In the genomic region with DNA sequence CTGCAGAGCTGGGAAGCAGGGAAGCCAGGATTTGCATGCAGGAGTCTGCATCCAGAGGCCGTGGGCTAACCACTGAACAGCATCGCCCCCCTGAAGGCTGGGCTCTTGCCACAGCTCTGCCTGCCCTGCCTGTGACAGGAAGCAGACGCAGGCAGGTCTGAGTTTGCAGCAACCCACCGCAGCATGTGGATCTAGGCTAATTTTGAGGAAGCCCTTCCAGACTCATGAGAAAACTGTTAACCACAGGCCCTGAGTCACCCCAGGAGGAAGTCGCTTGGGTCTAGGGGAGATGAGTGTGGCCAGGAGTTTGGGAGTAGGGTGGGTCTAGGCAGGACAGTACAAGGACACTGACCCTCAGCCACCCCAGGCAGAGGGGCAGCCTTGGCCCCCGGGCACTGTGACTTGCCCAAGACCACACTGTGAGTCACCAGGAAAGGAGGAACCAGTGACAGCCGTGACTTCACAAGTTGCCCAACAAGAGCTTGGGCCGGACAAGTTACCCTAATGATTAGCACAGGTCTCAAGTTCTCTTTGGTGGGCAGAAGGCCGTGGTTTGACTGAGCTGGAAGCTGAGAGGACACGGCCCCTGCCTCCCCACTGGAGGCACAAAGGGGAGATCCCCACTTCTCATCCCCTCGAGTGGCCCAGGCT, we compare ENCODE assay signal across 8 cellular contexts. TPM values are rescaled to one million over a fixed set of nuclear protein-coding genes. Genes with fewer than 3 reads are reported as not detected.
DNase-seq lines count a peak whose midpoint lies in the region; ATAC-seq and TF ChIP-seq lines count a peak whose summit lies in the region.

No MANE protein-coding gene starts in this region.

- peak overlapping the region; percentile 73 for H4K91ac ChIP-seq in trophoblast cell (ENCODE audit: low read depth, low read length)

- TF ChIP-seq CTCF in OCI-LY1 (IDR thresholded peaks at IDR 0.05; ENCODE audit: low read length): no peak

- H3K27me3 ChIP-seq in OCI-LY1 (ENCODE audit: insufficient read depth, low read length) (peaks cover 5% of the 10 kb centered on the region; the same call in 1 of the 2 replicates), trophoblast cell (ENCODE audit: insufficient read depth, low read length) (no peaks in the 10 kb centered on the region)

- DNase-seq in EH (ENCODE audit: low read depth) (peak; percentile 93), fibroblast of peridontal ligament (ENCODE audit: extremely low read depth) (peak; percentile 78), trophoblast cell (peak; percentile 55 to 59), NCI-H2196 (lab: John Stamatoyannopoulos, UW; ENCODE audit: unreplicated experiment) (no peak)
- peak; percentile 71 to 74 for DNase-seq in activated T-cell treated with anti-CD3 and anti-CD28 coated beads, Interleukin-2, amount 50 U/mL, for 72 hours

- no peak overlapping the region for H4K12ac ChIP-seq in trophoblast cell (ENCODE audit: low read depth, low read length)

- H3K27ac ChIP-seq in OCI-LY1 (ENCODE audit: low read depth, low read length, poor library complexity, severe bottlenecking) (peak overlapping the region; percentile 86), trophoblast cell (ENCODE audit: low read depth, low read length) (no peak overlapping the region)

- ATAC-seq in activated T-cell treated with anti-CD3 and anti-CD28 coated beads, Interleukin-2, amount 50 U/mL, for 72 hours (replicated peaks in 1 of 2): peak; percentile 64 to 68
- ATAC-seq in HG03460 (IDR thresholded peaks at IDR 0.05; ENCODE audit: unreplicated experiment): no peak
- no peak for ATAC-seq in HG02885 (IDR thresholded peaks at IDR 0.05; ENCODE audit: poor library complexity, unreplicated experiment)

- peak overlapping the region; percentile 81 for H2BK12ac ChIP-seq in trophoblast cell (ENCODE audit: low read length)

- H2AK5ac ChIP-seq in trophoblast cell (ENCODE audit: low read length): peak overlapping the region; percentile 22

- peak overlapping the region; percentile 66 for H3K4me3 ChIP-seq in OCI-LY1 (ENCODE audit: low read depth, low read length, poor library complexity, severe bottlenecking)
- no peak overlapping the region for H3K4me3 ChIP-seq in trophoblast cell (ENCODE audit: low read depth, low read length)

- peak overlapping the region; percentile 29 for H2BK5ac ChIP-seq in trophoblast cell (ENCODE audit: low read depth, low read length, poor library complexity)

- H3K9me3 ChIP-seq in OCI-LY1 (ENCODE audit: low read length) (no peaks in the 10 kb centered on the region), trophoblast cell (ENCODE audit: insufficient read depth, low read depth, low read length) (peaks cover 3% of the 10 kb centered on the region)

- H3K36me3 ChIP-seq in OCI-LY1 (ENCODE audit: insufficient read depth, low read length) (no peaks in the 10 kb centered on the region), trophoblast cell (ENCODE audit: control insufficient read depth in 1 of 2, insufficient read depth in 2 of 2, low read length in 2 of 2) (no peaks in the 10 kb centered on the region)

- peak overlapping the region; percentile 40 for H4K8ac ChIP-seq in trophoblast cell (ENCODE audit: low read depth, low read length)

- peak overlapping the region; percentile 36 for H3K18ac ChIP-seq in trophoblast cell (ENCODE audit: low read length)

- H3K79me2 ChIP-seq in OCI-LY1 (ENCODE audit: insufficient read depth, low read length): no peaks in the 10 kb centered on the region
- H3K79me2 ChIP-seq in trophoblast cell (ENCODE audit: control insufficient read depth, insufficient read depth, low read length, poor library complexity): no peaks in the 10 kb centered on the region

- H3K36me3 Mint-ChIP-seq in activated T-cell treated with anti-CD3 and anti-CD28 coated beads, Interleukin-2, amount 50 U/mL, for 72 hours (ENCODE audit: insufficient read depth in 2 of 2): peaks cover 2 to 12% of the 10 kb centered on the region in 2 donors

- no peaks in the 10 kb centered on the region for H3K27me3 Mint-ChIP-seq in activated T-cell treated with anti-CD3 and anti-CD28 coated beads, Interleukin-2, amount 50 U/mL, for 72 hours (ENCODE audit: low read depth)

- WGBS in trophoblast cell (ENCODE audit: extremely low coverage, insufficient coverage, insufficient read length): no CpG with 5 or more reads among the region's 11 CpGs

- peak overlapping the region; percentile 69 for H3K4me2 ChIP-seq in OCI-LY1 (ENCODE audit: low read length)
- no peak overlapping the region for H3K4me2 ChIP-seq in trophoblast cell (ENCODE audit: low read length)

- H3K27ac Mint-ChIP-seq in activated T-cell treated with anti-CD3 and anti-CD28 coated beads, Interleukin-2, amount 50 U/mL, for 72 hours: peak overlapping the region; percentile 96

- H3K23ac ChIP-seq in trophoblast cell (ENCODE audit: low read length): no peak overlapping the region

- H4K20me1 ChIP-seq in OCI-LY1 (ENCODE audit: insufficient read depth, low read length): no peaks in the 10 kb centered on the region

- H3K9ac ChIP-seq in OCI-LY1 (ENCODE audit: low read length) (peak overlapping the region; percentile 74), trophoblast cell (ENCODE audit: low read length) (no peak overlapping the region)

- H3K79me1 ChIP-seq in trophoblast cell (ENCODE audit: low read length): peaks cover 7% of the 10 kb centered on the region

- H3K4me1 ChIP-seq in OCI-LY1 (ENCODE audit: insufficient read depth, low read length, severe bottlenecking): peaks cover 100% of the 10 kb centered on the region
- peaks cover 23 to 24% of the 10 kb centered on the region in 2 experiments for H3K4me1 ChIP-seq in trophoblast cell (ENCODE audit: control insufficient read depth in 1 of 2, insufficient read depth in 2 of 2, low read length in 2 of 2)

- peak overlapping the region; percentile 92 to 99 for H3K4me3 Mint-ChIP-seq in activated T-cell treated with anti-CD3 and anti-CD28 coated beads, Interleukin-2, amount 50 U/mL, for 72 hours

- no peak overlapping the region for H2BK120ac ChIP-seq in trophoblast cell (ENCODE audit: insufficient read depth, low read length, poor library complexity)

- no peaks in the 10 kb centered on the region for H3K9me3 Mint-ChIP-seq in activated T-cell treated with anti-CD3 and anti-CD28 coated beads, Interleukin-2, amount 50 U/mL, for 72 hours

- H3K14ac ChIP-seq in trophoblast cell (ENCODE audit: low read length): no peak overlapping the region

- peaks cover 98% of the 10 kb centered on the region for H3K4me1 Mint-ChIP-seq in activated T-cell treated with anti-CD3 and anti-CD28 coated beads, Interleukin-2, amount 50 U/mL, for 72 hours (ENCODE audit: low read depth)

- H3K9me2 ChIP-seq in OCI-LY1 (ENCODE audit: low read depth, low read length): no peaks in the 10 kb centered on the region

- H3F3A ChIP-seq in OCI-LY1 (ENCODE audit: insufficient read depth, low read length): peaks cover 4% of the 10 kb centered on the region; the same call in 1 of the 2 replicates

- no peak overlapping the region for H2AFZ ChIP-seq in OCI-LY1 (ENCODE audit: low read length)
- H2AFZ ChIP-seq in trophoblast cell (ENCODE audit: insufficient read depth, low read length, poor library complexity): no peak overlapping the region

- no peak overlapping the region for H3K4ac ChIP-seq in trophoblast cell (ENCODE audit: low read depth, low read length)

RNA-seq across cellular contexts. Expression of a gene that starts 0.9 kb away (rescaled TPM):
- 100 to 1,000 TPM; 220 to 281 TPM for total RNA-seq in activated T-cell treated with anti-CD3 and anti-CD28 coated beads, Interleukin-2, amount 50 U/mL, for 72 hours
- 0.30 and 0.33 TPM in 2 replicates for polyA plus RNA-seq in trophoblast cell (2013)

RNA-seq across cellular contexts. Expression of a gene that starts 33.3 kb away (rescaled TPM):
- 1 to 10 TPM; 1.0 to 1.2 TPM for total RNA-seq in activated T-cell treated with anti-CD3 and anti-CD28 coated beads, Interleukin-2, amount 50 U/mL, for 72 hours
- polyA plus RNA-seq in trophoblast cell (2013): 0.04 and 0.10 TPM in 2 replicates

Comparison
In these comparisons a context has a peak if more than half of its experiments do, and no peak if none do; other contexts are left out.
1. ATAC-seq: peak in activated T-cell treated with anti-CD3 and anti-CD28 coated beads, Interleukin-2, amount 50 U/mL, for 72 hours (2 of 2); none in HG03460 (single experiment) and HG02885 (single experiment).